8 cellular contexts compared by ENCODE assay signal in genomic region chr2:37672104-37672869, GRCh38. TPM values are rescaled to one million over a fixed set of nuclear protein-coding genes. Genes with fewer than 3 reads are reported as not detected.
DNase-seq lines count a peak whose midpoint lies in the region; ATAC-seq and TF ChIP-seq lines count a peak whose summit lies in the region.

No MANE protein-coding gene starts in this region.

- H3K9me3 Mint-ChIP-seq in neural progenitor cell, result no peaks in the 10 kb centered on the region

- peak overlapping the region; percentile 57 for H3K27ac Mint-ChIP-seq in neural progenitor cell

- peak overlapping the region; percentile 91 for H3K4me3 Mint-ChIP-seq in neural progenitor cell

- TF ChIP-seq CTCF in DND-41 (IDR thresholded peaks at IDR 0.05; ENCODE audit: borderline replicate concordance, extremely low read depth, low read length, poor library complexity, severe bottlenecking), result no peak
- TF ChIP-seq CTCF in RWPE2 (IDR thresholded peaks at IDR 0.05; ENCODE audit: poor library complexity, severe bottlenecking), result no peak
- no peak for TF ChIP-seq CTCF in fibroblast of villous mesenchyme (IDR thresholded peaks at IDR 0.05; ENCODE audit: insufficient read depth, low read depth, low read length)
- TF ChIP-seq CTCF in neural progenitor cell (IDR thresholded peaks at IDR 0.05), result no peak

- no peaks in the 10 kb centered on the region for H4K20me1 ChIP-seq in DND-41 (ENCODE audit: insufficient read depth, low read length)
- H4K20me1 ChIP-seq in Karpas-422 (ENCODE audit: insufficient read depth, low read depth, low read length), result no peaks in the 10 kb centered on the region
- peaks cover 40% of the 10 kb centered on the region for H4K20me1 ChIP-seq in neural progenitor cell (ENCODE audit: low read depth)

- H3K4me1 Mint-ChIP-seq in neural progenitor cell, result peaks cover 27% of the 10 kb centered on the region

- H3K27me3 Mint-ChIP-seq in neural progenitor cell (ENCODE audit: insufficient read depth, low read depth), result peaks cover 9% of the 10 kb centered on the region

- H3K27me3 ChIP-seq in DND-41 (ENCODE audit: insufficient read depth, low read length, poor library complexity) (peaks cover 71% of the 10 kb centered on the region), Karpas-422 (ENCODE audit: low read length) (no peaks in the 10 kb centered on the region), RWPE2 (ENCODE audit: insufficient read depth, poor library complexity, severe bottlenecking) (no peaks in the 10 kb centered on the region), neural progenitor cell (no peaks in the 10 kb centered on the region)

- H3K9me3 ChIP-seq in DND-41 (ENCODE audit: insufficient read depth, low read length, severe bottlenecking), result no peaks in the 10 kb centered on the region
- H3K9me3 ChIP-seq in Karpas-422 (ENCODE audit: low read length), result no peaks in the 10 kb centered on the region
- H3K9me3 ChIP-seq in RWPE2 (ENCODE audit: severe bottlenecking), result no peaks in the 10 kb centered on the region
- H3K9me3 ChIP-seq in neural progenitor cell (ENCODE audit: low read depth), result no peaks in the 10 kb centered on the region

- DNase-seq in DND-41 (peak; percentile 53), Karpas-422 (peak; percentile 90), RWPE2 (ENCODE audit: low spot score) (no peak), activated gamma-delta T cell (lab: John Stamatoyannopoulos, UW) (peak; percentile 37), fibroblast of villous mesenchyme (ENCODE audit: low read depth) (peak; percentile 89), neural progenitor cell (ENCODE audit: low spot score) (peak; percentile 94), substantia nigra (lab: John Stamatoyannopoulos, UW) (peak in 15 of 49 donors; percentile 7 to 58 (median 22))

- H3K27ac ChIP-seq in DND-41 (ENCODE audit: low read length) (no peak overlapping the region), Karpas-422 (ENCODE audit: low read length) (peak overlapping the region; percentile 46), RWPE2 (ENCODE audit: poor library complexity, severe bottlenecking) (peak overlapping the region; percentile 57), neural progenitor cell (peak overlapping the region; percentile 87), substantia nigra (ENCODE audit: low read depth, low read length, poor library complexity, severe bottlenecking) (peak overlapping the region; percentile 30)

- H3K9ac ChIP-seq in DND-41 (ENCODE audit: low read depth, low read length), result peak overlapping the region; percentile 27; the same call in 1 of the 2 replicates
- peak overlapping the region; percentile 83 for H3K9ac ChIP-seq in Karpas-422 (ENCODE audit: low read length)
- no peak overlapping the region for H3K9ac ChIP-seq in neural progenitor cell

- H2AFZ ChIP-seq in DND-41 (ENCODE audit: low read depth, low read length) (peak overlapping the region; percentile 51; the same call in 1 of the 2 replicates), Karpas-422 (ENCODE audit: low read length) (peak overlapping the region; percentile 97), neural progenitor cell (replicated peaks) (peak overlapping the region; percentile 94)

- H3K79me2 ChIP-seq in DND-41 (ENCODE audit: insufficient read depth, low read length), result no peaks in the 10 kb centered on the region
- peaks cover 28% of the 10 kb centered on the region for H3K79me2 ChIP-seq in Karpas-422 (ENCODE audit: low read length)
- H3K79me2 ChIP-seq in neural progenitor cell (ENCODE audit: low read depth), result peaks cover 40% of the 10 kb centered on the region

- ATAC-seq in DND-41 (ENCODE audit: insufficient read depth, low read depth) (peak; percentile 63), GM21737 (IDR thresholded peaks at IDR 0.05; ENCODE audit: unreplicated experiment) (peak; percentile 49), RWPE2 (ENCODE audit: low read depth) (peak; percentile 22; the same call in 2 of the 3 replicates)

- H3K4me3 ChIP-seq in DND-41 (ENCODE audit: low read depth in 1 of 2, low read length in 2 of 2) (peak overlapping the region; percentile 3 to 56; a peak in 3 of 4 replicates), Karpas-422 (ENCODE audit: low read length) (peak overlapping the region; percentile 96), RWPE2 (ENCODE audit: severe bottlenecking) (peak overlapping the region; percentile 95), fibroblast of villous mesenchyme (ENCODE audit: low read depth, low read length) (peak overlapping the region; percentile 93), neural progenitor cell (peak overlapping the region; percentile 97)

- H3F3A ChIP-seq in neural progenitor cell (ENCODE audit: low read depth), result peaks cover 18% of the 10 kb centered on the region

- no peaks in the 10 kb centered on the region for H3K9me2 ChIP-seq in Karpas-422 (replicated peaks; ENCODE audit: insufficient read depth, low read length)

- no peaks in the 10 kb centered on the region for H3K36me3 Mint-ChIP-seq in neural progenitor cell

- H3K4me2 ChIP-seq in DND-41 (ENCODE audit: insufficient read depth, low read length) (peak overlapping the region; percentile 75), Karpas-422 (ENCODE audit: low read depth, low read length, poor library complexity, severe bottlenecking) (peak overlapping the region; percentile 89), neural progenitor cell (peak overlapping the region; percentile 95)

- H3K36me3 ChIP-seq in DND-41 (ENCODE audit: insufficient read depth, low read length) (no peaks in the 10 kb centered on the region), Karpas-422 (ENCODE audit: insufficient read depth, low read length) (no peaks in the 10 kb centered on the region), RWPE2 (ENCODE audit: low read depth) (peaks cover 29% of the 10 kb centered on the region), neural progenitor cell (no peaks in the 10 kb centered on the region)

- H3K4me1 ChIP-seq in DND-41 (ENCODE audit: insufficient read depth, low read length) (peaks cover 16% of the 10 kb centered on the region), Karpas-422 (ENCODE audit: low read length) (peaks cover 27% of the 10 kb centered on the region), RWPE2 (ENCODE audit: insufficient read depth, poor library complexity, severe bottlenecking) (peaks cover 27% of the 10 kb centered on the region), neural progenitor cell (peaks cover 18% of the 10 kb centered on the region)

RNA-seq across cellular contexts. Expression of gene CDC42EP3, which starts 0.8 kb away (rescaled TPM):
- total RNA-seq in Karpas-422 (2014; rRNA removed; shearing (Covaris generic); ENCODE audit: low replicate concordance), result 10.7 and 12.5 TPM in 2 replicates
- 105 and 132 TPM in 2 replicates for total RNA-seq in fibroblast of villous mesenchyme
- 19.7 and 21.2 TPM in 2 replicates for total RNA-seq in neural progenitor cell (ENCODE audit: low replicate concordance)

Comparison
In these comparisons a context has a peak if more than half of its experiments do, and no peak if none do; other contexts are left out.
1. H3K4me3 ChIP-seq: peak in every context shown above with its lines; median percentile 97 in neural progenitor cell; 96 in Karpas-422; 95 in RWPE2; 93 in fibroblast of villous mesenchyme; 30 in DND-41.